In the genomic region with DNA sequence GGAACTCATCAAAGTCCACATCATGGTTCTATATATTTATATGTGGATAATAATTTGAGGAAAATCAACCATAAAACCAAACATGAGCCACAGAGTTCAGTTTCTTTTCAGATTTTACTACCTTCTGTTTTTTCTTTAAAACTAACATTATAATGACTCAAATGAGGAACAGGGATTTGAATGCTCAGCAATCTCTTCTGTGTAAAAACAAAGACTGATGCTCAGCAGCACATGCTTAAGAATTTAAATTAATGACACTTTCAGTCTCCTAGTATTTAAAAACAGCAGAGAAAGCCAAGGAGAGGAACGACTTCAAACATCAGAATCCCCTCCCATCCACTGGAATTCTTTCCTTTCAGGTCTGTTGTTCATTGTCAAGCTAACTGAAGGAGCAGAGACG, we compare ENCODE assay signal across 22 cellular contexts.
"Had no signal": no experiment of that assay in that cellular context is flagged by ENCODE, and none has a peak within 500 bp of the region (broad histone marks: within the 10 kb centered on the region; RNA-seq: fewer than 3 reads in every experiment).

No MANE protein-coding gene starts in this region.

- H3K27ac Mint-ChIP-seq: activated naive CD8-positive, alpha-beta T cell treated with anti-CD3 and anti-CD28 coated beads for 36 hours; activated T-helper 2 cell treated with anti-CD3 and anti-CD28 coated beads, Interferon-gamma antibody, Interleukin-2, Interleukin-4, amounts not matched to agents 10 μg/mL and 5 μg/mL and 100 μg/mL, durations not matched to agents 14 hours and 24 hours and 36 hours; nephron progenitor cell; T-cell; T-helper 2 cell treated with Interferon-gamma antibody and Interleukin-4, amounts not matched to agents 5 μg/mL and 100 μg/mL, for 36 hours had no signal

- H3K27ac ChIP-seq: colonic mucosa, left lung, parathyroid adenoma, thoracic aorta, upper lobe of right lung, WERI-Rb-1 had no signal

- H3K9ac ChIP-seq: parathyroid adenoma had no signal

- H3K9me3 ChIP-seq: colonic mucosa, left lung, thoracic aorta, upper lobe of right lung had no signal

- H3K9me3 Mint-ChIP-seq: activated naive CD8-positive, alpha-beta T cell treated with anti-CD3 and anti-CD28 coated beads for 36 hours; activated T-cell treated with anti-CD3 and anti-CD28 coated beads, Interleukin-2, amount 50 U/mL, for 4 hours; activated T-helper 2 cell treated with anti-CD3 and anti-CD28 coated beads, Interferon-gamma antibody, Interleukin-2, Interleukin-4, amounts not matched to agents 10 μg/mL and 5 μg/mL and 100 μg/mL, durations not matched to agents 14 hours and 24 hours and 36 hours; nephron progenitor cell; T-cell; T-helper 2 cell treated with Interferon-gamma antibody and Interleukin-4, amounts not matched to agents 5 μg/mL and 100 μg/mL, for 36 hours had no signal

- H3K4me3 Mint-ChIP-seq: activated naive CD8-positive, alpha-beta T cell treated with anti-CD3 and anti-CD28 coated beads for 36 hours; activated T-cell treated with anti-CD3 and anti-CD28 coated beads, Interleukin-2, amount 50 U/mL, for 4 hours; nephron progenitor cell; T-cell; T-helper 2 cell treated with Interferon-gamma antibody and Interleukin-4, amounts not matched to agents 5 μg/mL and 100 μg/mL, for 36 hours had no signal

- H3K36me3 Mint-ChIP-seq: activated naive CD8-positive, alpha-beta T cell treated with anti-CD3 and anti-CD28 coated beads for 36 hours; T-cell had no signal

- H3K36me3 ChIP-seq: colonic mucosa, left lung, thoracic aorta, upper lobe of right lung, WERI-Rb-1 had no signal

- H3K4me3 ChIP-seq: colonic mucosa, left lung, lung, thoracic aorta, upper lobe of right lung had no signal

- ATAC-seq: activated T-cell treated with anti-CD3 and anti-CD28 coated beads, Interleukin-2, amount 50 U/mL, for 4 hours; left lung; sciatic nerve; SK-N-SH treated with all-trans-retinoic acid at 6 μM for 48 hours; T-cell; upper lobe of right lung had no signal

- DNase-seq: activated CD8-positive, alpha-beta memory T cell treated with anti-CD3 and anti-CD28 coated beads, Interleukin-2, amount 50 U/mL, for 48 hours; activated naive CD4-positive, alpha-beta T cell; activated naive CD8-positive, alpha-beta T cell treated with anti-CD3 and anti-CD28 coated beads for 36 hours; activated T-cell treated with anti-CD3 and anti-CD28 coated beads, Interleukin-2, amount 50 U/mL, for 4 hours; colonic mucosa; foreskin fibroblast; hippocampal formation; kidney glomerular epithelial cell; left lung; nephron progenitor cell; stimulated activated CD4-positive, alpha-beta T cell treated with anti-CD3 and anti-CD28 coated beads, Interleukin-4, amount 100 ng/mL, for 1 hour; stimulated activated naive CD4-positive, alpha-beta T cell; T-cell; upper lobe of right lung; WERI-Rb-1 had no signal

- H2AFZ ChIP-seq: parathyroid adenoma had no signal

- H3K27me3 ChIP-seq: colonic mucosa, left lung, upper lobe of right lung had no signal
